In genomic region chr10:128210215-128211063, GRCh38 we compare ENCODE assay signal across 8 cellular contexts.
DNase-seq lines count a peak whose midpoint lies in the region; ATAC-seq and TF ChIP-seq lines count a peak whose summit lies in the region.

No MANE protein-coding gene starts in this region.

- H3K9me3 ChIP-seq in HEK293 (ENCODE audit: control insufficient read depth, insufficient read depth, low read depth, low read length), result no peaks in the 10 kb centered on the region
- H3K9me3 ChIP-seq in SK-N-MC (ENCODE audit: low read depth, low read length), result no peaks in the 10 kb centered on the region
- no peaks in the 10 kb centered on the region for H3K9me3 ChIP-seq in vagina

- H3K36me3 ChIP-seq in HEK293 (ENCODE audit: control insufficient read depth in 2 of 2, insufficient read depth in 1 of 2, low read length in 2 of 2), result no peaks in the 10 kb centered on the region
- no peaks in the 10 kb centered on the region for H3K36me3 ChIP-seq in SK-N-MC (ENCODE audit: insufficient read depth, low read length)
- no peaks in the 10 kb centered on the region for H3K36me3 ChIP-seq in vagina

- H3K27me3 ChIP-seq in vagina, result no peaks in the 10 kb centered on the region

- peaks cover 4% of the 10 kb centered on the region for H3K27me3 Mint-ChIP-seq in activated naive CD8-positive, alpha-beta T cell treated with anti-CD3 and anti-CD28 coated beads for 36 hours

- peak; percentile 27 for DNase-seq in EH (ENCODE audit: low read depth)
- DNase-seq in SK-N-MC (ENCODE audit: low read depth, low spot score), result no peak
- peak; percentile 76 for DNase-seq in activated naive CD8-positive, alpha-beta T cell treated with anti-CD3 and anti-CD28 coated beads for 36 hours
- DNase-seq in left cardiac atrium, result peak; percentile 76
- peak; percentile 33 for DNase-seq in putamen (ENCODE audit: low spot score)
- DNase-seq in vagina (ENCODE audit: extremely low spot score in 2 of 2), result peak in 1 of 2 donors; percentile 77
- DNase-seq in NCI-H774 (lab: John Stamatoyannopoulos, UW), result no peak

- H3K4me1 Mint-ChIP-seq in activated naive CD8-positive, alpha-beta T cell treated with anti-CD3 and anti-CD28 coated beads for 36 hours, result peaks cover 9% of the 10 kb centered on the region

- peak overlapping the region; percentile 16 for H3K27ac Mint-ChIP-seq in activated naive CD8-positive, alpha-beta T cell treated with anti-CD3 and anti-CD28 coated beads for 36 hours

- no peaks in the 10 kb centered on the region for H3K36me3 Mint-ChIP-seq in activated naive CD8-positive, alpha-beta T cell treated with anti-CD3 and anti-CD28 coated beads for 36 hours

- H3K4me1 ChIP-seq in HEK293 (ENCODE audit: control insufficient read depth, insufficient read depth, low read length) (no peaks in the 10 kb centered on the region), vagina (peaks cover 4% of the 10 kb centered on the region)

- intact Hi-C loops in left cardiac atrium (cut with DNase I) (no loop called here), vagina (cut with DNase I) (no loop called here)

- POLR2A ChIA-PET in HEK293 (lab: Yijun Ruan, JAX), result no interaction called here

- CTCF ChIA-PET in HEK293 (lab: Yijun Ruan, JAX), result interaction anchor here (0.6 to 4.4 kb wide), 13 partner anchors 11 to 1448 kb away, joined by 3 to 25 read pairs (median 6); no protein-coding TSS in a partner anchor

- TF ChIP-seq POLR2A in vagina (IDR thresholded peaks at IDR 0.05), result no peak

- TF ChIP-seq CTCF in HEK293 (tag by site-specific recombination; IDR thresholded peaks at IDR 0.05), result no peak; the same call in 1 of the 2 replicates
- TF ChIP-seq CTCF in vagina (IDR thresholded peaks at IDR 0.05), result peak in 1 of 3 experiments; percentile 27

- H3K4me3 Mint-ChIP-seq in activated naive CD8-positive, alpha-beta T cell treated with anti-CD3 and anti-CD28 coated beads for 36 hours, result peak overlapping the region; percentile 67

- H3K27ac ChIP-seq in HEK293 (ENCODE audit: extremely low read depth, low read depth, low read length), result no peak overlapping the region; the same call in 1 of the 2 replicates
- no peak overlapping the region for H3K27ac ChIP-seq in SK-N-MC
- peak overlapping the region; percentile 53 for H3K27ac ChIP-seq in vagina

- H3K9me3 Mint-ChIP-seq in activated naive CD8-positive, alpha-beta T cell treated with anti-CD3 and anti-CD28 coated beads for 36 hours, result no peaks in the 10 kb centered on the region

- ATAC-seq in left cardiac atrium, result peak; percentile 89 to 91

- H3K4me3 ChIP-seq in HEK293 (ENCODE audit: low read depth, low read length), result peak overlapping the region; percentile 59
- peak overlapping the region; percentile 74 for H3K4me3 ChIP-seq in SK-N-MC
- H3K4me3 ChIP-seq in vagina, result peak overlapping the region; percentile 51 to 53

- peak overlapping the region; percentile 59 for H3K9ac ChIP-seq in SK-N-MC (ENCODE audit: insufficient read length)

TF ChIP-seq in HEK293, 187 proteins besides CTCF, POLR2A, EP300 and RAD21 (continues in another document):
- TF ChIP-seq KLF8 (tag by site-specific recombination; IDR thresholded peaks at IDR 0.05) (0 out of 2 replicates have a peak, but pooled peaks have one; percentile 21), GFI1B (tag by site-specific recombination; IDR thresholded peaks at IDR 0.05) (no peak), ZNF302 (tag by site-specific recombination; IDR thresholded peaks at IDR 0.05; ENCODE audit: low read depth) (no peak), ZNF24 (tag by site-specific recombination; IDR thresholded peaks at IDR 0.05) (no peak), ZNF501 (tag by site-specific recombination; IDR thresholded peaks at IDR 0.05) (peak; percentile 55; the same call in 1 of the 2 replicates), ZNF157 (tag by site-specific recombination; IDR thresholded peaks at IDR 0.05) (no peak), TRIM28 (IDR thresholded peaks at IDR 0.05; ENCODE audit: borderline replicate concordance, low read length) (no peak), HOXC10 (CRISPR knock-in tag; IDR thresholded peaks at IDR 0.05) (no peak), ZNF621 (tag by site-specific recombination; IDR thresholded peaks at IDR 0.05) (no peak), SP2 (tag by site-specific recombination; IDR thresholded peaks at IDR 0.05) (no peak), ZNF544 (tag by site-specific recombination; IDR thresholded peaks at IDR 0.05) (no peak), ZNF777 (tag by site-specific recombination; IDR thresholded peaks at IDR 0.05; ENCODE audit: borderline replicate concordance) (no peak; the same call in 1 of the 2 replicates), EGR2 (tag by site-specific recombination; IDR thresholded peaks at IDR 0.05; ENCODE audit: low read depth) (peak; percentile 37; the same call in 1 of the 2 replicates), KLF17 (tag by site-specific recombination; IDR thresholded peaks at IDR 0.05) (no peak), ZNF596 (tag by site-specific recombination; IDR thresholded peaks at IDR 0.05) (no peak), ZFHX2 (tag by site-specific recombination; conservative IDR thresholded peaks at IDR 0.05) (peak; percentile 78), ZBTB26 (tag by site-specific recombination; optimal IDR thresholded peaks at IDR 0.05) (peak; percentile 78), ZIC2 (tag by site-specific recombination; IDR thresholded peaks at IDR 0.05) (peak; percentile 43), ZNF16 (tag by site-specific recombination; IDR thresholded peaks at IDR 0.05; ENCODE audit: low read depth) (no peak), MYNN (tag by site-specific recombination; IDR thresholded peaks at IDR 0.05; ENCODE audit: borderline replicate concordance) (no peak), ZNF776 (tag by site-specific recombination; IDR thresholded peaks at IDR 0.05; ENCODE audit: borderline replicate concordance) (no peak)
- TF ChIP-seq, protein P1, sequence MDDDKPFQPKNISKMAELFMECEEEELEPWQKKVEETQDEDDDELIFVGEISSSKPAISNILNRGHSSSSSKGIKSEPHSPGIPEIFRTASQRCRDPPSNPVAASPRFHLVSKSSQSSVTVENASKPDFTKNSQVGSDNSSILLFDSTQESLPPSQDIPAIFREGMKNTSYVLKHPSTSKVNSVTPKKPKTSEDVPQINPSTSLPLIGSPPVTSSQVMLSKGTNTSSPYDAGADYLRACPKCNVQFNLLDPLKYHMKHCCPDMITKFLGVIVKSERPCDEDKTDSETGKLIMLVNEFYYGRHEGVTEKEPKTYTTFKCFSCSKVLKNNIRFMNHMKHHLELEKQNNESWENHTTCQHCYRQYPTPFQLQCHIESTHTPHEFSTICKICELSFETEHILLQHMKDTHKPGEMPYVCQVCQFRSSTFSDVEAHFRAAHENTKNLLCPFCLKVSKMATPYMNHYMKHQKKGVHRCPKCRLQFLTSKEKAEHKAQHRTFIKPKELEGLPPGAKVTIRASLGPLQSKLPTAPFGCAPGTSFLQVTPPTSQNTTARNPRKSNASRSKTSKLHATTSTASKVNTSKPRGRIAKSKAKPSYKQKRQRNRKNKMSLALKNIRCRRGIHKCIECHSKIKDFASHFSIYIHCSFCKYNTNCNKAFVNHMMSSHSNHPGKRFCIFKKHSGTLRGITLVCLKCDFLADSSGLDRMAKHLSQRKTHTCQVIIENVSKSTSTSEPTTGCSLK (tag by site-specific recombination; IDR thresholded peaks at IDR 0.05), result no peak
- TF ChIP-seq, protein P2, sequence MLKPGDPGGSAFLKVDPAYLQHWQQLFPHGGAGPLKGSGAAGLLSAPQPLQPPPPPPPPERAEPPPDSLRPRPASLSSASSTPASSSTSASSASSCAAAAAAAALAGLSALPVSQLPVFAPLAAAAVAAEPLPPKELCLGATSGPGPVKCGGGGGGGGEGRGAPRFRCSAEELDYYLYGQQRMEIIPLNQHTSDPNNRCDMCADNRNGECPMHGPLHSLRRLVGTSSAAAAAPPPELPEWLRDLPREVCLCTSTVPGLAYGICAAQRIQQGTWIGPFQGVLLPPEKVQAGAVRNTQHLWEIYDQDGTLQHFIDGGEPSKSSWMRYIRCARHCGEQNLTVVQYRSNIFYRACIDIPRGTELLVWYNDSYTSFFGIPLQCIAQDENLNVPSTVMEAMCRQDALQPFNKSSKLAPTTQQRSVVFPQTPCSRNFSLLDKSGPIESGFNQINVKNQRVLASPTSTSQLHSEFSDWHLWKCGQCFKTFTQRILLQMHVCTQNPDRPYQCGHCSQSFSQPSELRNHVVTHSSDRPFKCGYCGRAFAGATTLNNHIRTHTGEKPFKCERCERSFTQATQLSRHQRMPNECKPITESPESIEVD (tag by site-specific recombination; IDR thresholded peaks at IDR 0.05), result no peak
- TF ChIP-seq, protein P3, sequence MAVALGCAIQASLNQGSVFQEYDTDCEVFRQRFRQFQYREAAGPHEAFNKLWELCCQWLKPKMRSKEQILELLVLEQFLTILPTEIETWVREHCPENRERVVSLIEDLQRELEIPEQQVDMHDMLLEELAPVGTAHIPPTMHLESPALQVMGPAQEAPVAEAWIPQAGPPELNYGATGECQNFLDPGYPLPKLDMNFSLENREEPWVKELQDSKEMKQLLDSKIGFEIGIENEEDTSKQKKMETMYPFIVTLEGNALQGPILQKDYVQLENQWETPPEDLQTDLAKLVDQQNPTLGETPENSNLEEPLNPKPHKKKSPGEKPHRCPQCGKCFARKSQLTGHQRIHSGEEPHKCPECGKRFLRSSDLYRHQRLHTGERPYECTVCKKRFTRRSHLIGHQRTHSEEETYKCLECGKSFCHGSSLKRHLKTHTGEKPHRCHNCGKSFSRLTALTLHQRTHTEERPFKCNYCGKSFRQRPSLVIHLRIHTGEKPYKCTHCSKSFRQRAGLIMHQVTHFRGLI (tag by site-specific recombination; IDR thresholded peaks at IDR 0.05), result no peak

Comparison
In these comparisons a context has a peak if more than half of its experiments do, and no peak if none do; other contexts are left out.
1. DNase-seq: peak in EH (single experiment), activated naive CD8-positive, alpha-beta T cell treated with anti-CD3 and anti-CD28 coated beads for 36 hours (single experiment), left cardiac atrium (single experiment) and putamen (single experiment); none in SK-N-MC (single experiment) and NCI-H774 (single experiment).
2. Peak in every context shown above with its lines, with median percentiles within 50 percentile points of each other: H3K4me3 ChIP-seq.